9 cellular contexts compared by ENCODE assay signal in genomic region chr14:50928002-50928635, GRCh38. TPM values are rescaled to one million over a fixed set of nuclear protein-coding genes. Genes with fewer than 3 reads are reported as not detected.
A peak's percentile ranks its signal among the peaks of the same experiment; 100 is the strongest.
DNase-seq lines count a peak whose midpoint lies in the region; ATAC-seq and TF ChIP-seq lines count a peak whose summit lies in the region.
"Had no signal": no experiment of that assay in that cellular context is flagged by ENCODE, and none has a peak within 500 bp of the region (broad histone marks: within the 10 kb centered on the region; RNA-seq: fewer than 3 reads in every experiment).

No MANE protein-coding gene starts in this region.

- WGBS in upper lobe of left lung, 2 donors, result 62 to 77% methylated on average over 5 to 6 of the region's 6 CpGs

- TF ChIP-seq POLR2A in upper lobe of left lung (IDR thresholded peaks at IDR 0.05), result no peak

- TF ChIP-seq CTCF in upper lobe of left lung (IDR thresholded peaks at IDR 0.05), result no peak

- TF ChIP-seq EP300 in upper lobe of left lung (IDR thresholded peaks at IDR 0.05), result peak in 1 of 4 donors; percentile 3

- H3K9me3 ChIP-seq in upper lobe of left lung, result no peaks in the 10 kb centered on the region

- H3K4me3 ChIP-seq in upper lobe of left lung, result no peak overlapping the region

- intact Hi-C loops in left ventricle myocardium superior (cut with micrococcal nuclease), result no loop called here

- H3K27ac ChIP-seq in upper lobe of left lung, result peak overlapping the region; percentile 54 to 80 (median 65)

- peak; percentile 49 for ATAC-seq in GM21576 (IDR thresholded peaks at IDR 0.05; ENCODE audit: unreplicated experiment)
- peak; percentile 78 for ATAC-seq in left ventricle myocardium superior
- peak; percentile 77 to 87 for ATAC-seq in upper lobe of left lung (ENCODE audit: low FRiP score in 2 of 2)
- no peak for ATAC-seq in HG03097 (IDR thresholded peaks at IDR 0.05; ENCODE audit: low FRiP score, unreplicated experiment)
- ATAC-seq in HG03159 (IDR thresholded peaks at IDR 0.05; ENCODE audit: unreplicated experiment), result no peak
- ATAC-seq: stimulated activated effector memory CD8-positive, alpha-beta T cell treated with anti-CD3 and anti-CD28 coated beads, Interleukin-12 subunit alpha, Interleukin-12 subunit beta, amount 100 ng/mL, for 72 hours had no signal

- H3K4me1 ChIP-seq in upper lobe of left lung, result peaks cover 0 to 3% (median 0%) of the 10 kb centered on the region in 4 donors

- peak; percentile 86 for DNase-seq in SIG-M5 (lab: John Stamatoyannopoulos, UW)
- DNase-seq in left ventricle myocardium superior, result no peak
- peak in 1 of 2 donors; percentile 74 for DNase-seq in upper lobe of left lung
- DNase-seq in NCI-H128 (lab: John Stamatoyannopoulos, UW; ENCODE audit: unreplicated experiment), result no peak
- DNase-seq: SHP77 had no signal

- no peaks in the 10 kb centered on the region for H3K27me3 ChIP-seq in upper lobe of left lung

- peaks cover 0 to 33% (median 0%) of the 10 kb centered on the region in 4 donors for H3K36me3 ChIP-seq in upper lobe of left lung

RNA-seq across cellular contexts. Expression of gene PYGL, which starts 16.2 kb away (rescaled TPM):
- 6.6 TPM for total RNA-seq in left ventricle myocardium superior
- 10 to 100 TPM; 33.6 to 73.2 (median 55.9) TPM for total RNA-seq in upper lobe of left lung

RNA-seq across cellular contexts. Expression of gene ABHD12B, which starts 56.3 kb away (rescaled TPM):
- total RNA-seq in left ventricle myocardium superior (not detected), upper lobe of left lung (1 to 10 TPM in 1 of 6 donors, under 1 TPM in 2, not detected in 3; 0.26 to 7.6 (median 0.44) TPM)

Comparison
In these comparisons a context has a peak if more than half of its experiments do, and no peak if none do; other contexts are left out.
1. ATAC-seq: peak in GM21576 (single experiment), left ventricle myocardium superior (single experiment) and upper lobe of left lung (2 of 2); none in HG03097 (single experiment) and HG03159 (single experiment).